8 cellular contexts compared by ENCODE assay signal in genomic region chr6:113381957-113382356, GRCh38.
DNase-seq lines count a peak whose midpoint lies in the region; ATAC-seq and TF ChIP-seq lines count a peak whose summit lies in the region.

No MANE protein-coding gene starts in this region.

- H3K27ac Mint-ChIP-seq in naive thymus-derived CD4-positive, alpha-beta T cell = no peak overlapping the region
- H3K27ac Mint-ChIP-seq in activated T-cell treated with anti-CD3 and anti-CD28 coated beads, Interleukin-2, amount 50 U/mL, for 24 hours = no peak overlapping the region

- DNase-seq in AML-193 (lab: John Stamatoyannopoulos, UW) (peak; percentile 86 to 87), GM19238 (ENCODE audit: insufficient read length, low spot score) (peak; percentile 13), NCI-H345 (lab: John Stamatoyannopoulos, UW) (peak; percentile 63), foreskin fibroblast (peak; percentile 69 to 82), retina (no peak)
- DNase-seq in naive thymus-derived CD4-positive, alpha-beta T cell = no peak
- DNase-seq in activated T-cell treated with anti-CD3 and anti-CD28 coated beads, Interleukin-2, amount 50 U/mL, for 24 hours = no peak

- H3K9me3 ChIP-seq in naive thymus-derived CD4-positive, alpha-beta T cell (ENCODE audit: control insufficient read depth in 2 of 3, low read length in 3 of 3) = no peaks in the 10 kb centered on the region

- no peak overlapping the region for H3K27ac ChIP-seq in naive thymus-derived CD4-positive, alpha-beta T cell (ENCODE audit: low read depth, low read length)

- H3K4me1 ChIP-seq in naive thymus-derived CD4-positive, alpha-beta T cell (ENCODE audit: control insufficient read depth in 2 of 2, insufficient read depth in 2 of 2, low read length in 2 of 2) = no peaks in the 10 kb centered on the region

- no peaks in the 10 kb centered on the region for H3K4me1 Mint-ChIP-seq in naive thymus-derived CD4-positive, alpha-beta T cell
- H3K4me1 Mint-ChIP-seq in activated T-cell treated with anti-CD3 and anti-CD28 coated beads, Interleukin-2, amount 50 U/mL, for 24 hours (ENCODE audit: low read depth) = no peaks in the 10 kb centered on the region

- H3K4me3 ChIP-seq in foreskin fibroblast (ENCODE audit: low read depth in 1 of 2, low read length in 2 of 2) = no peak overlapping the region
- no peak overlapping the region for H3K4me3 ChIP-seq in naive thymus-derived CD4-positive, alpha-beta T cell (ENCODE audit: low read length)

- H3K27me3 Mint-ChIP-seq in naive thymus-derived CD4-positive, alpha-beta T cell = no peaks in the 10 kb centered on the region
- H3K27me3 Mint-ChIP-seq in activated T-cell treated with anti-CD3 and anti-CD28 coated beads, Interleukin-2, amount 50 U/mL, for 24 hours = no peaks in the 10 kb centered on the region

- no peaks in the 10 kb centered on the region for H3K36me3 ChIP-seq in naive thymus-derived CD4-positive, alpha-beta T cell (ENCODE audit: control insufficient read depth in 2 of 3, insufficient read depth in 3 of 3, low read length in 3 of 3)

- CTCF ChIA-PET in naive thymus-derived CD4-positive, alpha-beta T cell (lab: Charles Lee) = no interaction called here

- peaks cover 0 to 4% (median 0%) of the 10 kb centered on the region in 11 donors for H3K9me3 Mint-ChIP-seq in naive thymus-derived CD4-positive, alpha-beta T cell
- no peaks in the 10 kb centered on the region for H3K9me3 Mint-ChIP-seq in activated T-cell treated with anti-CD3 and anti-CD28 coated beads, Interleukin-2, amount 50 U/mL, for 24 hours

- peak; percentile 79 for ATAC-seq in HG03095 (IDR thresholded peaks at IDR 0.05; ENCODE audit: unreplicated experiment)
- ATAC-seq in naive thymus-derived CD4-positive, alpha-beta T cell = no peak

- no peak for TF ChIP-seq CTCF in foreskin fibroblast (IDR thresholded peaks at IDR 0.05; ENCODE audit: low read depth, low read length)

- intact Hi-C loops in naive thymus-derived CD4-positive, alpha-beta T cell (cut with micrococcal nuclease) = no loop called here

- no peak overlapping the region for H3K4me3 Mint-ChIP-seq in naive thymus-derived CD4-positive, alpha-beta T cell
- no peak overlapping the region for H3K4me3 Mint-ChIP-seq in activated T-cell treated with anti-CD3 and anti-CD28 coated beads, Interleukin-2, amount 50 U/mL, for 24 hours

- no peaks in the 10 kb centered on the region for H3K27me3 ChIP-seq in naive thymus-derived CD4-positive, alpha-beta T cell (ENCODE audit: control insufficient read depth in 2 of 2, insufficient read depth in 2 of 2, low read length in 2 of 2)

- no peaks in the 10 kb centered on the region for H3K36me3 Mint-ChIP-seq in naive thymus-derived CD4-positive, alpha-beta T cell
- H3K36me3 Mint-ChIP-seq in activated T-cell treated with anti-CD3 and anti-CD28 coated beads, Interleukin-2, amount 50 U/mL, for 24 hours (ENCODE audit: low read depth) = no peaks in the 10 kb centered on the region

- POLR2A ChIA-PET in naive thymus-derived CD4-positive, alpha-beta T cell (lab: Charles Lee) = no interaction called here

Comparison
In these comparisons a context has a peak if more than half of its experiments do, and no peak if none do; other contexts are left out.
1. DNase-seq: peak in AML-193 (2 of 2), GM19238 (single experiment), NCI-H345 (single experiment) and foreskin fibroblast (2 of 2); none in naive thymus-derived CD4-positive, alpha-beta T cell (0 of 9), retina (single experiment) and activated T-cell treated with anti-CD3 and anti-CD28 coated beads, Interleukin-2, amount 50 U/mL, for 24 hours (single experiment).